23 cellular contexts compared by ENCODE assay signal in the genomic region with DNA sequence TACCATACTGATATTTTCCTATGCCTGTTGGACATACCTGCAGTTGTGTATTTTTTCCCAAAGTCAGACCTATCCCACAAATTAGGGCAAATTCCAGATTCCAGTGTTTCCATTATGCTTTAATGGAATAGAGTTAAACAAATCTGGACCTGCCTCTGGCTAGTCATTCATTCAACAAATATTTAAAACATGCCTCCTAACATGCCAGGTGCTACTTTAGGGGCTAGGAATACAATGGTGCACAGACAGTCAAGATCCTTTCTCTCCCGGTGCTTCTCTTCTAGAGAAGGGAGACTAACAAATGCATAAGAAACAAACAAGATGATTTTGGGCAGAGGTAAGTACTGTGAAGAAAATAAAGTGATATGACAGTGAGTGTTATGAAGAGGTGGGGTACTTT.
"Had no signal": no experiment of that assay in that cellular context is flagged by ENCODE, and none has a peak within 500 bp of the region (broad histone marks: within the 10 kb centered on the region; RNA-seq: fewer than 3 reads in every experiment).

No MANE protein-coding gene starts in this region.

- H3K4me3 ChIP-seq: adrenal gland, gastroesophageal sphincter, pancreas, psoas muscle, sigmoid colon, stomach, tibial nerve had no signal

- H3K27me3 ChIP-seq: adrenal gland, brain microvascular endothelial cell, gastroesophageal sphincter, pancreas, sigmoid colon, stomach, tibial nerve had no signal

- H3K36me3 ChIP-seq: adrenal gland, brain microvascular endothelial cell, gastroesophageal sphincter, pancreas, sigmoid colon, stomach, tibial nerve had no signal

- H3K27ac ChIP-seq: adrenal gland, brain microvascular endothelial cell, gastroesophageal sphincter, pancreas, psoas muscle, sigmoid colon, stomach, tibial nerve had no signal

- H3K4me1 ChIP-seq: adrenal gland, gastroesophageal sphincter, pancreas, psoas muscle, sigmoid colon, stomach, tibial nerve had no signal

- H3K9me3 ChIP-seq: adrenal gland, gastroesophageal sphincter, pancreas, sigmoid colon, stomach, tibial nerve had no signal

- DNase-seq: activated CD4-positive, alpha-beta T cell treated with anti-CD3 and anti-CD28 coated beads for 36 hours; activated CD4-positive, CD25-positive, alpha-beta regulatory T cell; activated naive CD4-positive, alpha-beta T cell treated with anti-CD3 and anti-CD28 coated beads for 36 hours; activated naive CD8-positive, alpha-beta T cell treated with anti-CD3 and anti-CD28 coated beads for 36 hours; activated T-cell treated with anti-CD3 and anti-CD28 coated beads for 4 hours; activated T-cell treated with anti-CD3 and anti-CD28 coated beads, Interleukin-2, amount 50 U/mL, for 72 hours; adrenal gland; brain microvascular endothelial cell; central memory CD4-positive, alpha-beta T cell; endodermal cell; hippocampal formation; midbrain; naive thymus-derived CD4-positive, alpha-beta T cell; nucleus accumbens; pancreas; psoas muscle; sigmoid colon; small intestine; stimulated activated CD4-positive, alpha-beta T cell treated with anti-CD3 and anti-CD28 coated beads, Interleukin-1b, Interleukin-23, amount 100 ng/mL, for 48 hours; stimulated activated naive B cell treated with anti-CD40 and anti-IgM and Interleukin-4, amounts not matched to agents 10 μg/mL and 1 μg/mL and 100 μg/mL, for 72 hours; stomach had no signal
